ENCODE assay signal across 22 cellular contexts in genomic region chr19:1921825-1922224, GRCh38. TPM values are rescaled to one million over a fixed set of nuclear protein-coding genes. Genes with fewer than 3 reads are reported as not detected.
A peak's percentile ranks its signal among the peaks of the same experiment; 100 is the strongest.
DNase-seq lines count a peak whose midpoint lies in the region; ATAC-seq, FAIRE-seq and TF ChIP-seq lines count a peak whose summit lies in the region.
"Had no signal": no experiment of that assay in that cellular context is flagged by ENCODE, and none has a peak within 500 bp of the region (broad histone marks: within the 10 kb centered on the region; RNA-seq: fewer than 3 reads in every experiment).

No MANE protein-coding gene starts in this region.

- no peak; the same call in 1 of the 2 replicates for TF ChIP-seq POLR2A in K562 (conservative IDR thresholded peaks at IDR 0.05)

- H3K27ac Mint-ChIP-seq in activated T-cell treated with anti-CD3 and anti-CD28 coated beads, Interleukin-2, amount 50 U/mL, for 72 hours, result peak overlapping the region; percentile 60
- peak overlapping the region; percentile 91 for H3K27ac Mint-ChIP-seq in stimulated activated memory B cell treated with anti-CD40 and anti-IgM and Interleukin-4, amounts not matched to agents 10 μg/mL and 1 μg/mL and 100 μg/mL, for 72 hours
- H3K27ac Mint-ChIP-seq: B cell had no signal

- H3K4me1 ChIP-seq in K562 (replicated peaks in 1 of 2; ENCODE audit: control insufficient read depth in 2 of 2, insufficient read depth in 2 of 2, low read length in 2 of 2) (peaks cover 0 to 42% of the 10 kb centered on the region in 2 experiments; a peak in 2 of 5 replicates), GM23248 (ENCODE audit: insufficient read depth) (no peaks in the 10 kb centered on the region), upper lobe of right lung (no peaks in the 10 kb centered on the region)
- H3K4me1 ChIP-seq: A549, Peyer's patch, SJCRH30 had no signal

- ATAC-seq in activated T-cell treated with anti-CD3 and anti-CD28 coated beads, Interleukin-2, amount 50 U/mL, for 72 hours (replicated peaks in 1 of 2), result peak in 1 of 2 donors; percentile 28
- ATAC-seq in activated T-cell treated with anti-CD3 and anti-CD28 coated beads, Interleukin-2, amount 50 U/mL, for 4 hours, result no peak
- ATAC-seq in K562 (no peak), upper lobe of right lung (no peak)
- ATAC-seq in stimulated activated memory B cell treated with anti-CD40 and anti-IgM and Interleukin-4, amounts not matched to agents 10 μg/mL and 1 μg/mL and 100 μg/mL, for 72 hours, result no peak
- ATAC-seq: A549 had no signal

- no peak for FAIRE-seq in K562 (lab: Jason Lieb, UNC)
- FAIRE-seq: A549, GM12892, H1 had no signal

- in situ Hi-C loops in K562 (cut with MboI), result no loop called here
- in situ Hi-C loops in GM23248 (cut with MboI), result no loop called here

- no peaks in the 10 kb centered on the region for H3K27me3 ChIP-seq in K562 (ENCODE audit: control insufficient read depth in 2 of 2, insufficient read depth in 2 of 2, low read length in 2 of 2)
- H3K27me3 ChIP-seq in GM23248 (replicated peaks; ENCODE audit: insufficient read depth), result no peaks in the 10 kb centered on the region
- no peaks in the 10 kb centered on the region for H3K27me3 ChIP-seq in upper lobe of right lung
- H3K27me3 ChIP-seq: Peyer's patch, SJCRH30 had no signal

- no peaks in the 10 kb centered on the region for H3K9me2 ChIP-seq in GM23248 (ENCODE audit: insufficient read depth)

- no peaks in the 10 kb centered on the region for H3F3A ChIP-seq in GM23248 (ENCODE audit: insufficient read depth)

- TF ChIP-seq CTCF in K562 (IDR thresholded peaks at IDR 0.05 in 2 of 3, conservative IDR thresholded peaks at IDR 0.05 in 1 of 3; ENCODE audit: insufficient read depth in 2 of 3, low read depth in 1 of 3, low read length in 3 of 3) (no peak), upper lobe of right lung (IDR thresholded peaks at IDR 0.05) (no peak)

- no peaks in the 10 kb centered on the region for H3K9me1 ChIP-seq in K562 (ENCODE audit: control insufficient read depth, insufficient read depth, low read length)

- H4K20me1 ChIP-seq in K562 (replicated peaks; ENCODE audit: control insufficient read depth, insufficient read depth, low read length) (no peaks in the 10 kb centered on the region), GM23248 (ENCODE audit: insufficient read depth) (no peaks in the 10 kb centered on the region)

- DNase-seq in activated T-cell treated with anti-CD3 and anti-CD28 coated beads, Interleukin-2, amount 50 U/mL, for 72 hours, result no peak
- DNase-seq in activated T-cell treated with anti-CD3 and anti-CD28 coated beads, Interleukin-2, amount 50 U/mL, for 4 hours, result no peak
- peak; percentile 23 for DNase-seq in MV-4-11 (lab: John Stamatoyannopoulos, UW)
- DNase-seq in K562 (ENCODE audit: extremely low read depth in 1 of 4, low spot score in 3 of 4), result no peak
- DNase-seq in GM23248, result no peak
- DNase-seq in upper lobe of right lung, result no peak
- DNase-seq: DMS79 treated with DMSO at 0.1 percent for 48 hours, Kasumi-1, NCI-H1417, NCI-H1694 treated with DMSO at 0.1 percent for 48 hours, NCI-H2081 treated with DMSO at 0.1 percent for 48 hours, NCI-H2171 treated with DMSO at 0.1 percent for 48 hours, NCI-H524 treated with DMSO at 0.1 percent for 48 hours, NCI-H82, Peyer's patch, SJCRH30 had no signal

- no peak for TF ChIP-seq RAD21 in K562 (CRISPR knock-in tag; conservative IDR thresholded peaks at IDR 0.05 in 1 of 2, IDR thresholded peaks at IDR 0.05 in 1 of 2)

- intact Hi-C loops in K562 (cut with micrococcal nuclease), result no loop called here
- intact Hi-C loops in upper lobe of right lung (cut with DNase I), result no loop called here

- POLR2A ChIA-PET in K562 (lab: Yijun Ruan, JAX), result interaction anchor here (0.6 kb wide), 1 partner anchor 11 kb away, joined by 4 read pairs; no protein-coding TSS in a partner anchor

- H3K9me3 ChIP-seq in K562 (replicated peaks; ENCODE audit: control insufficient read depth, insufficient read depth, low read depth, low read length) (no peaks in the 10 kb centered on the region), GM23248 (ENCODE audit: low read depth) (no peaks in the 10 kb centered on the region), upper lobe of right lung (no peaks in the 10 kb centered on the region)
- H3K9me3 ChIP-seq: A549, Peyer's patch, SJCRH30 had no signal

- H3K9ac ChIP-seq in K562 (ENCODE audit: insufficient read depth in 1 of 2, low read depth in 2 of 2, low read length in 2 of 2) (no peak overlapping the region), GM23248 (no peak overlapping the region)

- H3K4me3 ChIP-seq in K562 (no peak overlapping the region), GM23248 (no peak overlapping the region), upper lobe of right lung (no peak overlapping the region)
- H3K4me3 ChIP-seq: A549, Peyer's patch, SJCRH30 had no signal

- H3K9me3 Mint-ChIP-seq in activated T-cell treated with anti-CD3 and anti-CD28 coated beads, Interleukin-2, amount 50 U/mL, for 72 hours, result no peaks in the 10 kb centered on the region
- H3K9me3 Mint-ChIP-seq in activated T-cell treated with anti-CD3 and anti-CD28 coated beads, Interleukin-2, amount 50 U/mL, for 4 hours, result no peaks in the 10 kb centered on the region
- H3K9me3 Mint-ChIP-seq in stimulated activated memory B cell treated with anti-CD40 and anti-IgM and Interleukin-4, amounts not matched to agents 10 μg/mL and 1 μg/mL and 100 μg/mL, for 72 hours, result no peaks in the 10 kb centered on the region

- H3K36me3 ChIP-seq in K562 (ENCODE audit: control insufficient read depth, insufficient read depth, low read length), result peaks cover 65% of the 10 kb centered on the region; the same call in 2 of the 3 replicates
- no peaks in the 10 kb centered on the region; the same call in 1 of the 2 replicates for H3K36me3 ChIP-seq in GM23248 (ENCODE audit: low read depth)
- peaks cover 59% of the 10 kb centered on the region for H3K36me3 ChIP-seq in upper lobe of right lung

- BruUV-seq in K562 (replicated peaks; lab: Mats Ljungman, UMichigan), result no TSS peak

- CTCF ChIA-PET in K562 (lab: Yijun Ruan, JAX; ENCODE audit: low intra/inter-chr PET ratio), result no interaction called here

- peaks cover 0 to 4% of the 10 kb centered on the region in 2 donors for H3K36me3 Mint-ChIP-seq in activated T-cell treated with anti-CD3 and anti-CD28 coated beads, Interleukin-2, amount 50 U/mL, for 72 hours (ENCODE audit: insufficient read depth in 2 of 2)
- H3K36me3 Mint-ChIP-seq in activated T-cell treated with anti-CD3 and anti-CD28 coated beads, Interleukin-2, amount 50 U/mL, for 4 hours (ENCODE audit: insufficient read depth), result peaks cover 10% of the 10 kb centered on the region
- H3K36me3 Mint-ChIP-seq in stimulated activated memory B cell treated with anti-CD40 and anti-IgM and Interleukin-4, amounts not matched to agents 10 μg/mL and 1 μg/mL and 100 μg/mL, for 72 hours, result peaks cover 49% of the 10 kb centered on the region

- H3K27ac ChIP-seq in K562 (ENCODE audit: extremely low read depth, low read depth, low read length) (no peak overlapping the region), GM23248 (no peak overlapping the region), upper lobe of right lung (no peak overlapping the region)
- H3K27ac ChIP-seq: A549, Peyer's patch, SJCRH30 had no signal

- no peak for TF ChIP-seq EP300 in K562 (IDR thresholded peaks at IDR 0.05; ENCODE audit: low read length)

- WGBS in K562 (ENCODE audit: insufficient coverage, low coverage, missing lambda C conversion rate), result 84% methylated on average over 5 of the region's 15 CpGs
- 98% methylated on average over 15 of the region's 15 CpGs for WGBS in GM23248 (ENCODE audit: low coverage in 1 of 2, low lambda C conversion rate in 2 of 2, missing lambda C conversion rate in 2 of 2), 2 experiments

- H3K4me1 Mint-ChIP-seq in activated T-cell treated with anti-CD3 and anti-CD28 coated beads, Interleukin-2, amount 50 U/mL, for 72 hours (ENCODE audit: low read depth), result peaks cover 7% of the 10 kb centered on the region
- peaks cover 5% of the 10 kb centered on the region for H3K4me1 Mint-ChIP-seq in activated T-cell treated with anti-CD3 and anti-CD28 coated beads, Interleukin-2, amount 50 U/mL, for 4 hours (ENCODE audit: low read depth)
- H3K4me1 Mint-ChIP-seq in stimulated activated memory B cell treated with anti-CD40 and anti-IgM and Interleukin-4, amounts not matched to agents 10 μg/mL and 1 μg/mL and 100 μg/mL, for 72 hours, result peaks cover 36% of the 10 kb centered on the region
- H3K4me1 Mint-ChIP-seq: B cell had no signal

- H3K79me2 ChIP-seq in K562 (ENCODE audit: control insufficient read depth, insufficient read depth, low read length) (no peaks in the 10 kb centered on the region), GM23248 (ENCODE audit: insufficient read depth) (no peaks in the 10 kb centered on the region)

- H3K4me3 Mint-ChIP-seq in activated T-cell treated with anti-CD3 and anti-CD28 coated beads, Interleukin-2, amount 50 U/mL, for 72 hours, result no peak overlapping the region
- no peak overlapping the region for H3K4me3 Mint-ChIP-seq in activated T-cell treated with anti-CD3 and anti-CD28 coated beads, Interleukin-2, amount 50 U/mL, for 4 hours
- no peak overlapping the region for H3K4me3 Mint-ChIP-seq in stimulated activated memory B cell treated with anti-CD40 and anti-IgM and Interleukin-4, amounts not matched to agents 10 μg/mL and 1 μg/mL and 100 μg/mL, for 72 hours
- H3K4me3 Mint-ChIP-seq: B cell, CD14-positive monocyte had no signal

- H2AFZ ChIP-seq in K562 (ENCODE audit: low read depth, low read length) (no peak overlapping the region), GM23248 (no peak overlapping the region)

- no peaks in the 10 kb centered on the region for H3K27me3 Mint-ChIP-seq in activated T-cell treated with anti-CD3 and anti-CD28 coated beads, Interleukin-2, amount 50 U/mL, for 72 hours (ENCODE audit: low read depth)
- H3K27me3 Mint-ChIP-seq in activated T-cell treated with anti-CD3 and anti-CD28 coated beads, Interleukin-2, amount 50 U/mL, for 4 hours (ENCODE audit: low read depth), result no peaks in the 10 kb centered on the region
- H3K27me3 Mint-ChIP-seq in stimulated activated memory B cell treated with anti-CD40 and anti-IgM and Interleukin-4, amounts not matched to agents 10 μg/mL and 1 μg/mL and 100 μg/mL, for 72 hours, result no peaks in the 10 kb centered on the region
- H3K27me3 Mint-ChIP-seq: B cell had no signal

- H3K4me2 ChIP-seq in K562 (ENCODE audit: insufficient read depth, low read length), result no peak overlapping the region
- no peak overlapping the region for H3K4me2 ChIP-seq in GM23248 (ENCODE audit: unreplicated experiment)
- H3K4me2 ChIP-seq: A549 had no signal

RNA-seq across cellular contexts. Expression of gene ADAT3, which starts 16.6 kb away (rescaled TPM):
- 1 to 10 TPM; 4.2 to 4.5 TPM for total RNA-seq in activated T-cell treated with anti-CD3 and anti-CD28 coated beads, Interleukin-2, amount 50 U/mL, for 72 hours
- 1 to 10 TPM; 7.3 to 7.8 (median 7.7) TPM for total RNA-seq in activated T-cell treated with anti-CD3 and anti-CD28 coated beads, Interleukin-2, amount 50 U/mL, for 4 hours
- 6.3 and 20.5 TPM in 2 replicates for total RNA-seq in K562 (2011; cell fraction: chromatin; rRNA removed; ENCODE audit: low replicate concordance)
- 18.0 and 18.5 TPM in 2 replicates for total RNA-seq in K562 (2011; cell fraction: nucleolus; rRNA removed)
- 5.6 and 6.9 TPM in 2 replicates for total RNA-seq in K562 (2011; cell fraction: nucleoplasm; rRNA removed)
- total RNA-seq in K562 (2014; rRNA removed), result 7.8 and 10.4 TPM in 2 replicates
- not detected in 2 replicates for total RNA-seq in K562 (2014; rRNA removed; fragmentation: Illumina TruSeq; extraction: Trizol)
- total RNA-seq in K562 (2015; rRNA removed; fragmentation: Illumina TruSeq; extraction: Trizol), result 0.72 and 1.7 TPM in 2 replicates
- 15.1 and 15.6 TPM in 2 replicates for total RNA-seq in K562 (2021)
- 0.67 and 1.1 TPM in 2 replicates for polyA plus RNA-seq in K562 (2011; rRNA removed)
- polyA plus RNA-seq in K562 (2011; cell fraction: cytosol; rRNA removed), result 1.1 and 11.4 TPM in 2 replicates
- polyA plus RNA-seq in K562 (2011; cell fraction: nucleus; rRNA removed), result 3.3 and 11.9 TPM in 2 replicates
- polyA plus RNA-seq in K562 (2012), result 6.8 and 6.9 TPM in 2 replicates
- polyA plus RNA-seq in K562 (2014; fragmentation: Illumina TruSeq; extraction: Trizol), result 0.68 TPM in 1 of 2 replicates, not detected in the other
- not detected for polyA plus RNA-seq in K562 (2014; fragmentation: Nextera tagmentation; extraction: Ambion mirVana)
- polyA plus RNA-seq in K562 (2014; rRNA removed), result 9.2 and 10.2 TPM in 2 replicates
- polyA minus RNA-seq in K562 (2011; rRNA and poly(A)+ RNA removed), result 0.18 and 0.21 TPM in 2 replicates
- 4.5 and 5.4 TPM in 2 replicates for polyA minus RNA-seq in K562 (2011; cell fraction: cytosol; rRNA and poly(A)+ RNA removed)
- 2.1 and 3.4 TPM in 2 replicates for polyA minus RNA-seq in K562 (2011; cell fraction: nucleus; rRNA and poly(A)+ RNA removed)
- 0.22 and 3.2 TPM in 2 replicates for total RNA-seq in GM23248 (2014; rRNA removed; shearing (Covaris generic))
- 2.4 and 3.2 TPM in 2 replicates for polyA plus RNA-seq in GM23248 (2016; fragmentation: Nextera tagmentation; extraction: Ambion mirVana)
- total RNA-seq in upper lobe of right lung, result 6.3 TPM

RNA-seq across cellular contexts. Expression of gene SCAMP4, which starts 16.6 kb away (rescaled TPM):
- total RNA-seq in activated T-cell treated with anti-CD3 and anti-CD28 coated beads, Interleukin-2, amount 50 U/mL, for 72 hours, result 10 to 100 TPM; 36.5 to 42.6 TPM
- 10 to 100 TPM; 37.2 to 40.3 (median 39.4) TPM for total RNA-seq in activated T-cell treated with anti-CD3 and anti-CD28 coated beads, Interleukin-2, amount 50 U/mL, for 4 hours
- total RNA-seq in K562 (2011; cell fraction: chromatin; rRNA removed; ENCODE audit: low replicate concordance), result 53.4 and 162 TPM in 2 replicates
- 113 and 133 TPM in 2 replicates for total RNA-seq in K562 (2011; cell fraction: nucleolus; rRNA removed)
- 92.1 and 94.1 TPM in 2 replicates for total RNA-seq in K562 (2011; cell fraction: nucleoplasm; rRNA removed)
- 20.9 and 26.4 TPM in 2 replicates for total RNA-seq in K562 (2014; rRNA removed)
- total RNA-seq in K562 (2014; rRNA removed; fragmentation: Illumina TruSeq; extraction: Trizol), result 4.1 and 5.6 TPM in 2 replicates
- 12.8 and 13.2 TPM in 2 replicates for total RNA-seq in K562 (2015; rRNA removed; fragmentation: Illumina TruSeq; extraction: Trizol)
- total RNA-seq in K562 (2021), result 40.3 and 45.9 TPM in 2 replicates
- 6.7 and 8.9 TPM in 2 replicates for polyA plus RNA-seq in K562 (2011; rRNA removed)
- polyA plus RNA-seq in K562 (2011; cell fraction: cytosol; rRNA removed), result 8.3 and 13.1 TPM in 2 replicates
- 20.3 and 35.7 TPM in 2 replicates for polyA plus RNA-seq in K562 (2011; cell fraction: nucleus; rRNA removed)
- polyA plus RNA-seq in K562 (2012), result 26.7 and 53.0 TPM in 2 replicates
- polyA plus RNA-seq in K562 (2014; fragmentation: Illumina TruSeq; extraction: Trizol), result 15.2 and 26.1 TPM in 2 replicates
- under 1 TPM; 0.81 to 0.89 TPM for polyA plus RNA-seq in K562 (2014; fragmentation: Nextera tagmentation; extraction: Ambion mirVana)
- polyA plus RNA-seq in K562 (2014; rRNA removed), result 17.1 and 19.3 TPM in 2 replicates
- 3.4 and 5.9 TPM in 2 replicates for polyA minus RNA-seq in K562 (2011; rRNA and poly(A)+ RNA removed)
- 13.0 and 23.2 TPM in 2 replicates for polyA minus RNA-seq in K562 (2011; cell fraction: cytosol; rRNA and poly(A)+ RNA removed)
- polyA minus RNA-seq in K562 (2011; cell fraction: nucleus; rRNA and poly(A)+ RNA removed), result 12.0 and 13.3 TPM in 2 replicates
- 110 and 185 TPM in 2 replicates for total RNA-seq in GM23248 (2014; rRNA removed; shearing (Covaris generic))
- 73.9 and 81.9 TPM in 2 replicates for polyA plus RNA-seq in GM23248 (2016; fragmentation: Nextera tagmentation; extraction: Ambion mirVana)
- 73.2 TPM for total RNA-seq in upper lobe of right lung

RNA-seq across cellular contexts. Expression of gene CSNK1G2, which starts 19.1 kb away (rescaled TPM):
- total RNA-seq in activated T-cell treated with anti-CD3 and anti-CD28 coated beads, Interleukin-2, amount 50 U/mL, for 72 hours, result 10 to 100 TPM; 63.7 to 66.5 TPM
- total RNA-seq in activated T-cell treated with anti-CD3 and anti-CD28 coated beads, Interleukin-2, amount 50 U/mL, for 4 hours, result 10 to 100 TPM; 52.7 to 60.6 (median 59.0) TPM
- 59.6 and 151 TPM in 2 replicates for total RNA-seq in K562 (2011; cell fraction: chromatin; rRNA removed; ENCODE audit: low replicate concordance)
- total RNA-seq in K562 (2011; cell fraction: nucleolus; rRNA removed), result 123 and 129 TPM in 2 replicates
- total RNA-seq in K562 (2011; cell fraction: nucleoplasm; rRNA removed), result 43.4 and 57.3 TPM in 2 replicates
- 105 and 124 TPM in 2 replicates for total RNA-seq in K562 (2014; rRNA removed)
- 9.8 and 25.1 TPM in 2 replicates for total RNA-seq in K562 (2014; rRNA removed; fragmentation: Illumina TruSeq; extraction: Trizol)
- 60.4 and 66.9 TPM in 2 replicates for total RNA-seq in K562 (2015; rRNA removed; fragmentation: Illumina TruSeq; extraction: Trizol)
- 91.3 and 95.8 TPM in 2 replicates for total RNA-seq in K562 (2021)
- 49.5 and 66.2 TPM in 2 replicates for polyA plus RNA-seq in K562 (2011; rRNA removed)
- polyA plus RNA-seq in K562 (2011; cell fraction: cytosol; rRNA removed), result 72.0 and 157 TPM in 2 replicates
- 308 and 494 TPM in 2 replicates for polyA plus RNA-seq in K562 (2011; cell fraction: nucleus; rRNA removed)
- 84.6 and 108 TPM in 2 replicates for polyA plus RNA-seq in K562 (2012)
- 45.2 and 91.1 TPM in 2 replicates for polyA plus RNA-seq in K562 (2014; fragmentation: Illumina TruSeq; extraction: Trizol)
- polyA plus RNA-seq in K562 (2014; fragmentation: Nextera tagmentation; extraction: Ambion mirVana), result under 1 TPM; 0.48 to 0.72 TPM
- 119 and 126 TPM in 2 replicates for polyA plus RNA-seq in K562 (2014; rRNA removed)
- polyA minus RNA-seq in K562 (2011; rRNA and poly(A)+ RNA removed), result 12.4 and 27.0 TPM in 2 replicates
- polyA minus RNA-seq in K562 (2011; cell fraction: cytosol; rRNA and poly(A)+ RNA removed), result 53.7 and 53.8 TPM in 2 replicates
- polyA minus RNA-seq in K562 (2011; cell fraction: nucleus; rRNA and poly(A)+ RNA removed), result 33.9 and 35.9 TPM in 2 replicates
- 76.6 and 81.4 TPM in 2 replicates for total RNA-seq in GM23248 (2014; rRNA removed; shearing (Covaris generic))
- polyA plus RNA-seq in GM23248 (2016; fragmentation: Nextera tagmentation; extraction: Ambion mirVana), result 9.5 and 15.2 TPM in 2 replicates
- total RNA-seq in upper lobe of right lung, result 60.6 TPM

RNA-seq across cellular contexts. Expression of gene ABHD17A, which starts 36.5 kb away (rescaled TPM):
- total RNA-seq in activated T-cell treated with anti-CD3 and anti-CD28 coated beads, Interleukin-2, amount 50 U/mL, for 72 hours, result 10 to 100 TPM; 84.2 to 92.1 TPM
- total RNA-seq in activated T-cell treated with anti-CD3 and anti-CD28 coated beads, Interleukin-2, amount 50 U/mL, for 4 hours, result 100 to 1,000 TPM; 109 to 135 (median 117) TPM
- 29.4 and 87.9 TPM in 2 replicates for total RNA-seq in K562 (2011; cell fraction: chromatin; rRNA removed; ENCODE audit: low replicate concordance)
- total RNA-seq in K562 (2011; cell fraction: nucleolus; rRNA removed), result 61.7 and 67.8 TPM in 2 replicates
- total RNA-seq in K562 (2011; cell fraction: nucleoplasm; rRNA removed), result 40.1 and 45.4 TPM in 2 replicates
- total RNA-seq in K562 (2014; rRNA removed) (135 and 157 TPM in 2 replicates), K562 (2014; rRNA removed; fragmentation: Illumina TruSeq; extraction: Trizol) (0.93 and 1.5 TPM in 2 replicates), K562 (2015; rRNA removed; fragmentation: Illumina TruSeq; extraction: Trizol) (18.9 and 26.5 TPM in 2 replicates), K562 (2021) (84.2 and 87.7 TPM in 2 replicates), upper lobe of right lung (76.1 TPM)
- polyA plus RNA-seq in K562 (2011; rRNA removed) (24.6 and 45.3 TPM in 2 replicates), K562 (2014; fragmentation: Illumina TruSeq; extraction: Trizol) (3.6 and 16.9 TPM in 2 replicates), K562 (2014; fragmentation: Nextera tagmentation; extraction: Ambion mirVana) (under 1 TPM in 1 of 2 experiments, not detected in 1; 0.04 TPM), K562 (2014; rRNA removed) (95.1 and 99.0 TPM in 2 replicates), GM23248 (2016; fragmentation: Nextera tagmentation; extraction: Ambion mirVana) (37.6 and 39.4 TPM in 2 replicates)
- polyA plus RNA-seq in K562 (2011; cell fraction: cytosol; rRNA removed), result 54.2 and 174 TPM in 2 replicates
- polyA plus RNA-seq in K562 (2011; cell fraction: nucleus; rRNA removed), result 117 and 184 TPM in 2 replicates
- polyA plus RNA-seq in K562 (2012), result 47.5 and 74.5 TPM in 2 replicates
- 6.9 and 11.0 TPM in 2 replicates for polyA minus RNA-seq in K562 (2011; rRNA and poly(A)+ RNA removed)
- polyA minus RNA-seq in K562 (2011; cell fraction: cytosol; rRNA and poly(A)+ RNA removed), result 26.1 and 39.4 TPM in 2 replicates
- polyA minus RNA-seq in K562 (2011; cell fraction: nucleus; rRNA and poly(A)+ RNA removed), result 15.3 and 15.8 TPM in 2 replicates
- total RNA-seq in GM23248 (2014; rRNA removed; shearing (Covaris generic)), result 147 and 157 TPM in 2 replicates

RNA-seq across cellular contexts. Expression of gene KLF16, which starts 58.4 kb away (rescaled TPM):
- 10 to 100 TPM; 26.4 to 27.5 TPM for total RNA-seq in activated T-cell treated with anti-CD3 and anti-CD28 coated beads, Interleukin-2, amount 50 U/mL, for 72 hours
- 10 to 100 TPM; 64.0 to 71.0 (median 69.1) TPM for total RNA-seq in activated T-cell treated with anti-CD3 and anti-CD28 coated beads, Interleukin-2, amount 50 U/mL, for 4 hours
- total RNA-seq in K562 (2011; cell fraction: chromatin; rRNA removed; ENCODE audit: low replicate concordance), result 5.8 and 14.0 TPM in 2 replicates
- total RNA-seq in K562 (2011; cell fraction: nucleolus; rRNA removed), result 11.7 and 16.7 TPM in 2 replicates
- total RNA-seq in K562 (2011; cell fraction: nucleoplasm; rRNA removed), result 6.4 and 7.5 TPM in 2 replicates
- total RNA-seq in K562 (2014; rRNA removed), result 15.5 and 22.0 TPM in 2 replicates
- 3.4 and 3.8 TPM in 2 replicates for total RNA-seq in K562 (2014; rRNA removed; fragmentation: Illumina TruSeq; extraction: Trizol)
- total RNA-seq in K562 (2015; rRNA removed; fragmentation: Illumina TruSeq; extraction: Trizol), result 7.9 and 9.4 TPM in 2 replicates
- total RNA-seq in K562 (2021), result 59.1 and 60.4 TPM in 2 replicates
- polyA plus RNA-seq in K562 (2011; rRNA removed), result 3.7 and 4.8 TPM in 2 replicates
- polyA plus RNA-seq in K562 (2011; cell fraction: cytosol; rRNA removed), result 7.1 and 44.8 TPM in 2 replicates
- polyA plus RNA-seq in K562 (2011; cell fraction: nucleus; rRNA removed), result 14.2 and 29.1 TPM in 2 replicates
- polyA plus RNA-seq in K562 (2012), result 20.8 and 23.7 TPM in 2 replicates
- 6.8 and 13.1 TPM in 2 replicates for polyA plus RNA-seq in K562 (2014; fragmentation: Illumina TruSeq; extraction: Trizol)
- polyA plus RNA-seq in K562 (2014; fragmentation: Nextera tagmentation; extraction: Ambion mirVana), result under 1 TPM; 0.04 to 0.10 TPM
- polyA plus RNA-seq in K562 (2014; rRNA removed), result 15.4 and 27.5 TPM in 2 replicates
- polyA minus RNA-seq in K562 (2011; rRNA and poly(A)+ RNA removed), result 1.0 and 1.3 TPM in 2 replicates
- polyA minus RNA-seq in K562 (2011; cell fraction: cytosol; rRNA and poly(A)+ RNA removed), result 15.0 and 25.4 TPM in 2 replicates
- polyA minus RNA-seq in K562 (2011; cell fraction: nucleus; rRNA and poly(A)+ RNA removed), result 5.8 and 6.6 TPM in 2 replicates
- total RNA-seq in GM23248 (2014; rRNA removed; shearing (Covaris generic)), result 8.9 and 11.0 TPM in 2 replicates
- 4.2 and 4.6 TPM in 2 replicates for polyA plus RNA-seq in GM23248 (2016; fragmentation: Nextera tagmentation; extraction: Ambion mirVana)
- total RNA-seq in upper lobe of right lung, result 28.0 TPM
